10 cellular contexts compared by ENCODE assay signal in genomic region chr10:44752451-44753441, GRCh38.
DNase-seq lines count a peak whose midpoint lies in the region; ATAC-seq, FAIRE-seq and TF ChIP-seq lines count a peak whose summit lies in the region.
"Had no signal": no experiment of that assay in that cellular context is flagged by ENCODE, and none has a peak within 500 bp of the region (broad histone marks: within the 10 kb centered on the region; RNA-seq: fewer than 3 reads in every experiment).

No MANE protein-coding gene starts in this region.

- no peak overlapping the region for H3K4me2 ChIP-seq in smooth muscle cell

- no peak for FAIRE-seq in H54 (lab: Jason Lieb, UNC)

- peaks cover 5% of the 10 kb centered on the region; the same call in 1 of the 2 replicates for H3K4me1 ChIP-seq in Panc1 (ENCODE audit: control insufficient read depth, insufficient read depth, low read length)
- H3K4me1 ChIP-seq in smooth muscle cell (ENCODE audit: low read depth): no peaks in the 10 kb centered on the region

- H3K9me3 ChIP-seq in Panc1 (ENCODE audit: control insufficient read depth, insufficient read depth, low read depth, low read length) (no peaks in the 10 kb centered on the region), smooth muscle cell (replicated peaks; ENCODE audit: low read depth) (no peaks in the 10 kb centered on the region)

- no peak for TF ChIP-seq POLR2A in H54 (IDR thresholded peaks at IDR 0.05; ENCODE audit: low read depth, low read length)

- DNase-seq in H54 (ENCODE audit: insufficient read length, low spot score) (peak; percentile 14), Panc1 (ENCODE audit: low read depth, low spot score) (peak; percentile 51), fibroblast of the aortic adventitia (ENCODE audit: low read depth) (peak; percentile 98), smooth muscle cell (lab: John Stamatoyannopoulos, UW; ENCODE audit: unreplicated experiment) (no peak), GM13977 (ENCODE audit: low spot score) (no peak), dorsolateral prefrontal cortex (no peak)
- DNase-seq in activated naive CD4-positive, alpha-beta T cell treated with anti-CD3 and anti-CD28 coated beads, Interleukin-2, amount 50 U/mL, for 16 hours: no peak
- no peak for DNase-seq in activated CD4-positive, alpha-beta T cell treated with anti-CD3 and anti-CD28 coated beads, Interleukin-2, amount 50 U/mL, for 48 hours
- DNase-seq: activated CD4-positive, alpha-beta T cell treated with anti-CD3 and anti-CD28 coated beads for 1 hour; islet precursor cell had no signal

- BruUV-seq in Panc1 (replicated peaks; lab: Mats Ljungman, UMichigan): no TSS peak

- whole genome bisulfite sequencing in smooth muscle cell (ENCODE audit: low lambda C conversion rate): 68% methylated on average over 4 of the region's 4 CpGs

- no peak overlapping the region for H2AFZ ChIP-seq in smooth muscle cell (ENCODE audit: low read depth)

- no peaks in the 10 kb centered on the region for H3K79me2 ChIP-seq in smooth muscle cell (ENCODE audit: low read depth)

- TF ChIP-seq CTCF in Panc1 (IDR thresholded peaks at IDR 0.05) (no peak), fibroblast of the aortic adventitia (IDR thresholded peaks at IDR 0.05; ENCODE audit: insufficient read depth, low read length) (no peak), smooth muscle cell (IDR thresholded peaks at IDR 0.05; ENCODE audit: borderline replicate concordance, insufficient read depth, poor library complexity, severe bottlenecking) (no peak), GM13977 (IDR thresholded peaks at IDR 0.05; ENCODE audit: extremely low read depth, insufficient read depth, missing control alignments) (no peak), dorsolateral prefrontal cortex (IDR thresholded peaks at IDR 0.05 in 54 of 56, conservative IDR thresholded peaks at IDR 0.05 in 2 of 56; ENCODE audit: low read depth in 1 of 56, partially characterized antibody in 56 of 56) (no peak)

- H3K27me3 ChIP-seq in Panc1 (ENCODE audit: control insufficient read depth, insufficient read depth, low read length) (0 out of 2 replicates have a peak, but pooled peaks cover 2% of the 10 kb centered on the region), smooth muscle cell (ENCODE audit: low read depth) (no peaks in the 10 kb centered on the region), dorsolateral prefrontal cortex (peaks cover 0 to 3% (median 0%) of the 10 kb centered on the region in 45 donors)

- no peaks in the 10 kb centered on the region for H3K36me3 ChIP-seq in Panc1 (ENCODE audit: control insufficient read depth, insufficient read depth, low read length)
- H3K36me3 ChIP-seq in smooth muscle cell (ENCODE audit: low read depth): no peaks in the 10 kb centered on the region

- intact Hi-C loops in Panc1 (cut with micrococcal nuclease; ENCODE audit: unreplicated experiment) (no loop called here), dorsolateral prefrontal cortex (cut with DNase I) (no loop called here)

- no peaks in the 10 kb centered on the region for H4K20me1 ChIP-seq in smooth muscle cell (ENCODE audit: low read depth)

- POLR2A ChIA-PET in Panc1 (lab: Charles Lee): no interaction called here

- in situ Hi-C loops in Panc1 (cut with HindIII; ENCODE audit: low pct_unique_long_range_greater_than_20kb, low sequenced_read_pairs): no loop called here
- in situ Hi-C loops in GM13977 (cut with MboI; ENCODE audit: low pct_unique_long_range_greater_than_20kb, low sequenced_read_pairs, unreplicated experiment): no loop called here

- no peak overlapping the region for H3K27ac ChIP-seq in Panc1 (ENCODE audit: low read length)
- peak overlapping the region; percentile 50 for H3K27ac ChIP-seq in smooth muscle cell (ENCODE audit: low read depth)
- H3K27ac ChIP-seq in dorsolateral prefrontal cortex: no peak overlapping the region

- no peaks in the 10 kb centered on the region for H3F3A ChIP-seq in smooth muscle cell (ENCODE audit: low read depth)

- no peak overlapping the region for H3K9ac ChIP-seq in smooth muscle cell (ENCODE audit: low read depth)

- ATAC-seq in Panc1: peak; percentile 90

- CTCF ChIA-PET in Panc1 (lab: Charles Lee): no interaction called here

- H3K4me3 ChIP-seq in Panc1 (ENCODE audit: low read depth in 2 of 2, low read length in 2 of 2) (no peak overlapping the region), fibroblast of the aortic adventitia (ENCODE audit: low read depth, low read length) (no peak overlapping the region), smooth muscle cell (no peak overlapping the region), dorsolateral prefrontal cortex (no peak overlapping the region)

Comparison
In these comparisons a context has a peak if more than half of its experiments do, and no peak if none do; other contexts are left out.
1. DNase-seq: peak in H54 (single experiment), Panc1 (single experiment) and fibroblast of the aortic adventitia (single experiment); none in smooth muscle cell (single experiment), activated naive CD4-positive, alpha-beta T cell treated with anti-CD3 and anti-CD28 coated beads, Interleukin-2, amount 50 U/mL, for 16 hours (single experiment), GM13977 (single experiment), dorsolateral prefrontal cortex (0 of 10) and activated CD4-positive, alpha-beta T cell treated with anti-CD3 and anti-CD28 coated beads, Interleukin-2, amount 50 U/mL, for 48 hours (0 of 2).